In the genomic region with DNA sequence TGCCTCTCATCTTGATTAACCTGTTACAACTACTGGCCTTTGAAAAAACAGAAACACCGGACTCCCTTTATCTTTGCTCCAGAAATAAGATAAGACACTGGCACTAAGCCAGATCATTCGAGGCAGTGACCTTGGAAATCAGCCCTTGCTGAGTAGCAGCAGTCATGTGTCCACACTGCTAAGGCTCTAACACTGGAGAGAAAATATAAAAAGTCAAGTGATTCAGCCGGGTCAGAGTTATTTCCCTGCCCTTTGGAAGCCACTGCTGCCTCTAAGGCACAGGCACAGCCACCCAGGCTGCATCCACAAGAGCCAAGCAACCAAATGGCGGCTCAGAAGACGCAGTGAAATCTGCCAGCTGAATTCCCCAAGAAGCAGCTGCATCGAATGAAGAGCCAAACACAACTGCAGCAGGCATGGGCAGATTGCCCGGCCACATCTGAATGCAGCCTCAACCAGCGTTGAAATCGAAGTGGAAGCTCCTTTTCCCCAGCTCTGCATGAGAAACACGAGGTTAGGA, we compare ENCODE assay signal across 8 cellular contexts. TPM values are rescaled to one million over a fixed set of nuclear protein-coding genes. Genes with fewer than 3 reads are reported as not detected.
A peak's percentile ranks its signal among the peaks of the same experiment; 100 is the strongest.
DNase-seq lines count a peak whose midpoint lies in the region; ATAC-seq and TF ChIP-seq lines count a peak whose summit lies in the region.

No MANE protein-coding gene starts in this region.

- H3K4me1 ChIP-seq in Peyer's patch (peaks cover 0 to 21% (median 2%) of the 10 kb centered on the region in 4 donors), foreskin keratinocyte (peaks cover 50% of the 10 kb centered on the region), Karpas-422 (ENCODE audit: low read length) (peaks cover under 1% of the 10 kb centered on the region; the same call in 1 of the 2 replicates)

- peak overlapping the region in 3 of 4 donors; percentile 13 to 78 (median 76) for H3K27ac ChIP-seq in Peyer's patch
- H3K27ac ChIP-seq in foreskin keratinocyte = peak overlapping the region; percentile 35
- H3K27ac ChIP-seq in Karpas-422 (ENCODE audit: low read length) = no peak overlapping the region

- no peaks in the 10 kb centered on the region for H3K79me2 ChIP-seq in Karpas-422 (ENCODE audit: low read length)

- H3K9me3 ChIP-seq in Peyer's patch (no peaks in the 10 kb centered on the region), Karpas-422 (ENCODE audit: low read length) (no peaks in the 10 kb centered on the region)

- no peaks in the 10 kb centered on the region for H3K9me2 ChIP-seq in Karpas-422 (replicated peaks; ENCODE audit: insufficient read depth, low read length)

- DNase-seq in EL = peak; percentile 10
- DNase-seq in Peyer's patch = peak in 2 of 3 donors; percentile 63 to 68
- DNase-seq in foreskin keratinocyte = no peak
- peak; percentile 48 for DNase-seq in pulmonary artery endothelial cell (ENCODE audit: low read depth, low spot score)
- no peak for DNase-seq in cortex of kidney (lab: John Stamatoyannopoulos, UW)
- DNase-seq in NCI-H524 treated with DMSO at 0.1 percent for 48 hours (lab: John Stamatoyannopoulos, UW) = no peak
- no peak for DNase-seq in Karpas-422

- TF ChIP-seq CTCF in Peyer's patch (IDR thresholded peaks at IDR 0.05) (no peak), foreskin keratinocyte (conservative IDR thresholded peaks at IDR 0.05) (no peak)

- TF ChIP-seq POLR2A in Peyer's patch (IDR thresholded peaks at IDR 0.05) (no peak), GM18505 (IDR thresholded peaks at IDR 0.05; ENCODE audit: borderline replicate concordance, extremely low read depth, insufficient read depth, insufficient read length) (no peak)

- no peak overlapping the region for H3K9ac ChIP-seq in Karpas-422 (ENCODE audit: low read length)

- no peak for ATAC-seq in foreskin keratinocyte
- ATAC-seq in GM18505 (IDR thresholded peaks at IDR 0.05; ENCODE audit: unreplicated experiment) = no peak

- H3K4me3 ChIP-seq in Peyer's patch = peak overlapping the region in 2 of 4 donors; percentile 11 to 27
- no peak overlapping the region for H3K4me3 ChIP-seq in Karpas-422 (ENCODE audit: low read length)

- H3K27me3 ChIP-seq in Peyer's patch = no peaks in the 10 kb centered on the region
- no peaks in the 10 kb centered on the region for H3K27me3 ChIP-seq in foreskin keratinocyte
- H3K27me3 ChIP-seq in Karpas-422 (ENCODE audit: low read length) = no peaks in the 10 kb centered on the region

- no peak overlapping the region for H3K4me2 ChIP-seq in Karpas-422 (ENCODE audit: low read depth, low read length, poor library complexity, severe bottlenecking)

- no peaks in the 10 kb centered on the region for H4K20me1 ChIP-seq in Karpas-422 (ENCODE audit: insufficient read depth, low read depth, low read length)

- H2AFZ ChIP-seq in Karpas-422 (ENCODE audit: low read length) = no peak overlapping the region

- H3K36me3 ChIP-seq in Peyer's patch (peaks cover 0 to 5% (median 0%) of the 10 kb centered on the region in 3 donors), Karpas-422 (ENCODE audit: insufficient read depth, low read length) (no peaks in the 10 kb centered on the region)

RNA-seq across cellular contexts. Expression of gene NT5DC3, which starts 40.7 kb away (rescaled TPM):
- total RNA-seq in Peyer's patch (10 to 100 TPM in 1 of 4 donors, 1 to 10 TPM in 3; 3.9 to 10.2 (median 7.4) TPM), foreskin keratinocyte (20.8 and 34.3 TPM in 2 replicates), pulmonary artery endothelial cell (4.2 and 5.3 TPM in 2 replicates)
- 6.1 and 9.3 TPM in 2 replicates for polyA plus RNA-seq in foreskin keratinocyte
- 1.5 and 1.7 TPM in 2 replicates for total RNA-seq in Karpas-422 (2014; rRNA removed; shearing (Covaris generic); ENCODE audit: low replicate concordance)

Comparison
In these comparisons a context has a peak if more than half of its experiments do, and no peak if none do; other contexts are left out.
1. DNase-seq: peak in EL (single experiment), Peyer's patch (2 of 3) and pulmonary artery endothelial cell (single experiment); none in foreskin keratinocyte (0 of 2), cortex of kidney (single experiment), NCI-H524 treated with DMSO at 0.1 percent for 48 hours (single experiment) and Karpas-422 (single experiment).